19 cellular contexts compared by ENCODE assay signal in the genomic region with DNA sequence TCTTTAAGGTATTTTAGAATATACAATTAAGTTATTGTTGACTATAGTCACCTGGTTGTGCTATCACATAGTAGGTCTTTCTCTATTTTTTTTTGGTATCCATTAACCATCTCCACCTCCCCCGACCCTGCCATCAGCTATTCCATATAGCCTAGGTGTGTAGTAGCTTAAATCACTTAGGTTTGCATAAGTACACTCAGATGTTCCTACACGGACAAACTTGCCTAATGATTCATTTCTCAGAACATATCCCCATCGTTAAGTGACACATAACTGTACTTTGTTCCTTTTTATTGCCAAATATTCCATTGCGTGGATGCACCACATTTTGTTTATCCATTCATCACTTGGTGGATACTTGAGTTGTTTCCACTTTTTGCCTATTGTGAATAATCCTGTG.
"Had no signal": no experiment of that assay in that cellular context is flagged by ENCODE, and none has a peak within 500 bp of the region (broad histone marks: within the 10 kb centered on the region; RNA-seq: fewer than 3 reads in every experiment).

No MANE protein-coding gene starts in this region.

- H3K4me3 ChIP-seq: adrenal gland, cardiac muscle cell, heart right ventricle, prostate gland, right atrium auricular region, suprapubic skin, transverse colon had no signal

- H3K9me3 Mint-ChIP-seq: activated CD4-positive, alpha-beta T cell treated with anti-CD3 and anti-CD28 coated beads, Interleukin-2, amount 10 ng/mL, durations not matched to agents 7 days and 5 days; activated naive CD4-positive, alpha-beta T cell treated with anti-CD3 and anti-CD28 coated beads for 36 hours; activated T-cell treated with anti-CD3 and anti-CD28 coated beads, Interleukin-2, amount 50 U/mL, for 24 hours; effector memory CD8-positive, alpha-beta T cell; memory B cell had no signal

- H3K4me3 Mint-ChIP-seq: activated CD4-positive, alpha-beta T cell treated with anti-CD3 and anti-CD28 coated beads, Interleukin-2, amount 10 ng/mL, durations not matched to agents 7 days and 5 days; activated CD8-positive, alpha-beta T cell treated with anti-CD3 and anti-CD28 coated beads, Interleukin-2, amount 10 ng/mL, durations not matched to agents 7 days and 5 days; activated naive CD4-positive, alpha-beta T cell treated with anti-CD3 and anti-CD28 coated beads for 36 hours; activated T-cell treated with anti-CD3 and anti-CD28 coated beads, Interleukin-2, amount 50 U/mL, for 24 hours; effector memory CD8-positive, alpha-beta T cell; memory B cell; naive thymus-derived CD8-positive, alpha-beta T cell had no signal

- H3K27ac ChIP-seq: adrenal gland, cardiac muscle cell, epithelial cell of prostate, heart right ventricle, prostate gland, right atrium auricular region, suprapubic skin, transverse colon had no signal

- H3K36me3 ChIP-seq: adrenal gland, prostate gland, right atrium auricular region had no signal

- ATAC-seq: activated CD4-positive, CD25-positive, alpha-beta regulatory T cell treated with anti-CD3 and anti-CD28 coated beads, Interleukin-2, amount 50 U/mL, for 24 hours; activated CD8-positive, alpha-beta T cell treated with anti-CD3 and anti-CD28 coated beads, Interleukin-2, amount 10 ng/mL, durations not matched to agents 7 days and 5 days; effector memory CD8-positive, alpha-beta T cell; heart right ventricle; naive thymus-derived CD8-positive, alpha-beta T cell had no signal

- H3K9me3 ChIP-seq: adrenal gland, heart right ventricle, prostate gland, right atrium auricular region, suprapubic skin, transverse colon had no signal

- H3K27me3 ChIP-seq: adrenal gland, cardiac muscle cell, heart right ventricle, right atrium auricular region, suprapubic skin, transverse colon had no signal

- H3K27me3 Mint-ChIP-seq: activated CD4-positive, alpha-beta T cell treated with anti-CD3 and anti-CD28 coated beads, Interleukin-2, amount 10 ng/mL, durations not matched to agents 7 days and 5 days; activated T-cell treated with anti-CD3 and anti-CD28 coated beads, Interleukin-2, amount 50 U/mL, for 24 hours; effector memory CD8-positive, alpha-beta T cell; memory B cell; naive thymus-derived CD8-positive, alpha-beta T cell had no signal

- H3K27ac Mint-ChIP-seq: activated CD4-positive, alpha-beta T cell treated with anti-CD3 and anti-CD28 coated beads, Interleukin-2, amount 10 ng/mL, durations not matched to agents 7 days and 5 days; activated CD8-positive, alpha-beta T cell treated with anti-CD3 and anti-CD28 coated beads, Interleukin-2, amount 10 ng/mL, durations not matched to agents 7 days and 5 days; activated naive CD4-positive, alpha-beta T cell treated with anti-CD3 and anti-CD28 coated beads for 36 hours; activated T-cell treated with anti-CD3 and anti-CD28 coated beads, Interleukin-2, amount 50 U/mL, for 24 hours; effector memory CD8-positive, alpha-beta T cell; memory B cell had no signal

- H3K4me1 Mint-ChIP-seq: activated CD4-positive, alpha-beta T cell treated with anti-CD3 and anti-CD28 coated beads, Interleukin-2, amount 10 ng/mL, durations not matched to agents 7 days and 5 days had no signal

- H3K4me1 ChIP-seq: prostate gland, right atrium auricular region, suprapubic skin, transverse colon had no signal

- DNase-seq: activated CD4-positive, alpha-beta T cell treated with anti-CD3 and anti-CD28 coated beads, Interleukin-2, amount 10 ng/mL, durations not matched to agents 7 days and 5 days; activated CD8-positive, alpha-beta T cell treated with anti-CD3 and anti-CD28 coated beads, Interleukin-2, amount 10 ng/mL, durations not matched to agents 7 days and 5 days; activated naive CD4-positive, alpha-beta T cell treated with anti-CD3 and anti-CD28 coated beads for 36 hours; activated T-cell treated with anti-CD3 and anti-CD28 coated beads, Interleukin-2, amount 50 U/mL, for 24 hours; adrenal gland; effector memory CD8-positive, alpha-beta T cell; heart right ventricle; kidney glomerular epithelial cell; naive thymus-derived CD8-positive, alpha-beta T cell; stimulated activated CD4-positive, alpha-beta T cell treated with anti-CD3 and anti-CD28 coated beads, Interleukin-2, amount 100 ng/mL, for 24 hours; stimulated activated naive CD4-positive, alpha-beta T cell treated with Interleukin-2 at 50 U/mL for 16 hours; transverse colon had no signal
